In the genomic region with DNA sequence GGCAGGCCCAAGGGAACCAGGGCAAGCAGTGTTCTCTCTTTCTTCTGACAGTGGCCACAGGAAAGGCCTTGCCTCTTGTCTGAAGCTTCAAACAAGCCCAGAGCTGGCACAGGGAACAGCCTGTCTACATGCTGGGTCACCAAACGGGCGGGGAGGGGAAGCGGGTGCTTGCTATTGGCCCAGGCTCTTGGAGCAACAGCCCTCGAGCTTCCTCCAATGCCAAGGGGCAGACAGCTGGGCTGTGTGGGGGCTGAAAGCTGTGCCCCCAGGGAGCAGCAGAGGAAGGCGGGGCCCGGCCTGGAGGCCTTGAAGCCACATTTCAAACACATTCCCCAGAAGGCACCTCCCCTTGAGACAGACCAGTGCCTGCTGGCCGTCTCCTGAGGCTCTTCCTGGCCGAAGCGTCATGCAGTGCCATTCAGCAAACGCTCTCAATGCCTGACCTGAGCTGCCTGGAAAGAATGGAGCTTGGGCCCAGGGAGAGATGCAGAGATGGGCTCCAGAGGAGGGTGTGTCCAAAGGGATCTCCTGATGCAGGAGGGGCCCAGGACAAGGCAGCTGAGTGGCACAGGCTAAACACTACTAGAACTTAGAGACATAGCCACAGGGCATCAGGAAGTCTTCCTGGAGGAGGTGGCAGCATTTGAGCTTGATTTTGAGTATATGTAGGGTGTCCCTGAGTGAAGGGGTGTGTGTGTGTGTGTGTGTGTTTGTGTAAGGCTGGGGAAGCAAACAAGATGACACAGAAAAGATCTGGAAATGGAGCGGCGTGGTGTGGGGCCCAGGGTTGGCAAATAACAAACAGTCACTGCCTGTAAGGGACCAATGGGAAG, we compare ENCODE assay signal across 9 cellular contexts. TPM values are rescaled to one million over a fixed set of nuclear protein-coding genes. Genes with fewer than 3 reads are reported as not detected.
DNase-seq lines count a peak whose midpoint lies in the region; ATAC-seq and TF ChIP-seq lines count a peak whose summit lies in the region.
"Had no signal": no experiment of that assay in that cellular context is flagged by ENCODE, and none has a peak within 500 bp of the region (broad histone marks: within the 10 kb centered on the region; RNA-seq: fewer than 3 reads in every experiment).

No MANE protein-coding gene starts in this region.

- H3K9me3 ChIP-seq in transverse colon: no peaks in the 10 kb centered on the region

- no peak for TF ChIP-seq EP300 in transverse colon (IDR thresholded peaks at IDR 0.05; ENCODE audit: low read depth)

- in situ Hi-C loops in transverse colon (cut with MboI; ENCODE audit: low pct_ligation_motif_present in 1 of 4, low pct_unique_long_range_greater_than_20kb in 1 of 4, low sequenced_read_pairs in 3 of 4): no loop called here
- in situ Hi-C loops in KBM-7 (cut with MboI; ENCODE audit: low pct_unique_long_range_greater_than_20kb, low sequenced_read_pairs): no loop called here

- H3K4me3 Mint-ChIP-seq in activated naive CD8-positive, alpha-beta T cell: peak overlapping the region; percentile 5
- no peak overlapping the region for H3K4me3 Mint-ChIP-seq in activated naive CD8-positive, alpha-beta T cell treated with anti-CD3 and anti-CD28 coated beads, Interleukin-2, amount 50 U/mL, for 24 hours
- H3K4me3 Mint-ChIP-seq in glutamatergic neuron (ENCODE audit: unreplicated experiment): peak overlapping the region; percentile 69

- peaks cover 31% of the 10 kb centered on the region for H3K27me3 Mint-ChIP-seq in activated naive CD8-positive, alpha-beta T cell
- peaks cover 58% of the 10 kb centered on the region for H3K27me3 Mint-ChIP-seq in activated naive CD8-positive, alpha-beta T cell treated with anti-CD3 and anti-CD28 coated beads, Interleukin-2, amount 50 U/mL, for 24 hours
- peaks cover 21% of the 10 kb centered on the region for H3K27me3 Mint-ChIP-seq in glutamatergic neuron (ENCODE audit: unreplicated experiment)

- H3K27me3 ChIP-seq in transverse colon: peaks cover 94% of the 10 kb centered on the region

- TF ChIP-seq CTCF in glutamatergic neuron (IDR thresholded peaks at IDR 0.05; ENCODE audit: partially characterized antibody, unreplicated experiment): no peak
- TF ChIP-seq CTCF in transverse colon (IDR thresholded peaks at IDR 0.05): no peak

- no peak overlapping the region for H3K27ac Mint-ChIP-seq in activated naive CD8-positive, alpha-beta T cell
- H3K27ac Mint-ChIP-seq in activated naive CD8-positive, alpha-beta T cell treated with anti-CD3 and anti-CD28 coated beads, Interleukin-2, amount 50 U/mL, for 24 hours: no peak overlapping the region
- H3K27ac Mint-ChIP-seq in glutamatergic neuron (ENCODE audit: unreplicated experiment): peak overlapping the region; percentile 28

- H3K4me3 ChIP-seq in transverse colon: no peak overlapping the region

- DNase-seq in activated naive CD8-positive, alpha-beta T cell treated with anti-CD3 and anti-CD28 coated beads, Interleukin-2, amount 50 U/mL, for 24 hours: no peak
- DNase-seq in SW480 (ENCODE audit: low spot score): peak; percentile 53
- DNase-seq in glutamatergic neuron: no peak
- peak; percentile 18 for DNase-seq in transverse colon
- DNase-seq in KBM-7: no peak
- DNase-seq: DMS79 treated with DMSO at 0.1 percent for 48 hours had no signal

- ATAC-seq in activated naive CD8-positive, alpha-beta T cell treated with anti-CD3 and anti-CD28 coated beads, Interleukin-2, amount 50 U/mL, for 24 hours: no peak
- ATAC-seq in HG02938 (IDR thresholded peaks at IDR 0.05; ENCODE audit: unreplicated experiment): no peak
- no peak for ATAC-seq in GM18511 (IDR thresholded peaks at IDR 0.05; ENCODE audit: unreplicated experiment)

- H3K36me3 ChIP-seq in transverse colon: no peaks in the 10 kb centered on the region

- no peaks in the 10 kb centered on the region for H3K36me3 Mint-ChIP-seq in activated naive CD8-positive, alpha-beta T cell
- no peaks in the 10 kb centered on the region for H3K36me3 Mint-ChIP-seq in activated naive CD8-positive, alpha-beta T cell treated with anti-CD3 and anti-CD28 coated beads, Interleukin-2, amount 50 U/mL, for 24 hours (ENCODE audit: low read depth)
- H3K36me3 Mint-ChIP-seq in glutamatergic neuron (ENCODE audit: unreplicated experiment): no peaks in the 10 kb centered on the region

- WGBS in transverse colon (ENCODE audit: low coverage in 1 of 2), 2 donors: 47% methylated on average over 12 of the region's 12 CpGs; no CpG with 5 or more reads in 1 of the 2 donors

- H3K27ac ChIP-seq in transverse colon: peak overlapping the region in 1 of 4 donors; percentile 44

- TF ChIP-seq POLR2A in transverse colon (IDR thresholded peaks at IDR 0.05): no peak

- H3K9me3 Mint-ChIP-seq in activated naive CD8-positive, alpha-beta T cell (ENCODE audit: low read depth): no peaks in the 10 kb centered on the region
- no peaks in the 10 kb centered on the region for H3K9me3 Mint-ChIP-seq in activated naive CD8-positive, alpha-beta T cell treated with anti-CD3 and anti-CD28 coated beads, Interleukin-2, amount 50 U/mL, for 24 hours
- H3K9me3 Mint-ChIP-seq in glutamatergic neuron (ENCODE audit: unreplicated experiment): peaks cover 12% of the 10 kb centered on the region

- intact Hi-C loops in transverse colon (cut with DNase I; ENCODE audit: low total_unique reads): no loop called here

- H3K4me1 Mint-ChIP-seq in activated naive CD8-positive, alpha-beta T cell (ENCODE audit: low read depth): peaks cover 8% of the 10 kb centered on the region
- H3K4me1 Mint-ChIP-seq in activated naive CD8-positive, alpha-beta T cell treated with anti-CD3 and anti-CD28 coated beads, Interleukin-2, amount 50 U/mL, for 24 hours: peaks cover 5% of the 10 kb centered on the region
- peaks cover 24% of the 10 kb centered on the region for H3K4me1 Mint-ChIP-seq in glutamatergic neuron (ENCODE audit: low read depth, unreplicated experiment)

- peaks cover 4 to 40% (median 30%) of the 10 kb centered on the region in 4 donors for H3K4me1 ChIP-seq in transverse colon

RNA-seq across cellular contexts. Expression of a gene that starts 2.5 kb away (rescaled TPM):
- not detected for total RNA-seq in glutamatergic neuron (ENCODE audit: unreplicated experiment)
- total RNA-seq in transverse colon: 10 to 100 TPM in 1 of 4 donors, 1 to 10 TPM in 2, not detected in 1; 1.6 to 54.7 (median 3.3) TPM

RNA-seq across cellular contexts. Expression of a gene that starts 39.9 kb away (rescaled TPM):
- total RNA-seq in glutamatergic neuron (ENCODE audit: unreplicated experiment): not detected
- not detected for total RNA-seq in transverse colon

Comparison
In these comparisons a context has a peak if more than half of its experiments do, and no peak if none do; other contexts are left out.
1. DNase-seq: peak in SW480 (single experiment) and transverse colon (single experiment); none in activated naive CD8-positive, alpha-beta T cell treated with anti-CD3 and anti-CD28 coated beads, Interleukin-2, amount 50 U/mL, for 24 hours (single experiment), glutamatergic neuron (single experiment) and KBM-7 (single experiment).